34 cellular contexts compared by ENCODE assay signal in the genomic region with DNA sequence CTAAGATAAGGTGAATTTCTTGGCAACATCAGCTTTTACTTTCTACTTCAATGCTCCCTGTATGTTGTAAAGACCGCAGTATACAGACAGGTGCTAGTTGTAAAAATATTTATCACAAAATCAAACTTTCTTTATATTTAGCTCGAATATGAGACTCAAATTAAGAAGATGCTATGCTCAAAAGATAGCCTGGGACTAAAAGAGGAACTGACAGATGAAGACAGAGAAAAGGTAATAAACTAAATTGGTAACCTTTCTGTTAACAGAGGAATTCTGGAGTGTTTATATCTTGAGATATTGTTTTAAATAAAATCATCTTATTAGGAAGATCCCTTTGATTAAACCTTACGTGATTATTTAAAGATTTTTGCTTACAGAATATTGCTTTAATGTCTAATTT. TPM values are rescaled to one million over a fixed set of nuclear protein-coding genes. Genes with fewer than 3 reads are reported as not detected.
"Had no signal": no experiment of that assay in that cellular context is flagged by ENCODE, and none has a peak within 500 bp of the region (broad histone marks: within the 10 kb centered on the region; RNA-seq: fewer than 3 reads in every experiment).

No MANE protein-coding gene starts in this region.

- H3K4me3 ChIP-seq: esophagus muscularis mucosa, gastroesophageal sphincter, heart left ventricle, hepatocyte, lung, ovary, psoas muscle, skin epidermis, spleen, testis, tibial artery had no signal

- H3K9me3 Mint-ChIP-seq: memory B cell; natural killer cell; stimulated activated memory B cell treated with anti-CD40 and anti-IgM and Interleukin-4, amounts not matched to agents 10 μg/mL and 1 μg/mL and 100 μg/mL, for 72 hours; type B pancreatic cell had no signal

- H3K36me3 Mint-ChIP-seq: natural killer cell, type B pancreatic cell had no signal

- H2AFZ ChIP-seq: hepatocyte had no signal

- H3K27ac ChIP-seq: esophagus muscularis mucosa, foreskin keratinocyte, gastroesophageal sphincter, heart left ventricle, hepatocyte, ovary, psoas muscle, skin epidermis, spleen, testis, tibial artery had no signal

- H3K4me1 ChIP-seq: esophagus muscularis mucosa, foreskin keratinocyte, gastroesophageal sphincter, heart left ventricle, psoas muscle, spleen, testis, tibial artery had no signal

- H3K27me3 ChIP-seq: esophagus muscularis mucosa, foreskin keratinocyte, gastroesophageal sphincter, heart left ventricle, hepatocyte, ovary, spleen, testis, tibial artery had no signal

- H3K9me3 ChIP-seq: esophagus muscularis mucosa, gastroesophageal sphincter, heart left ventricle, ovary, psoas muscle, spleen, testis, tibial artery had no signal

- H3K4me1 Mint-ChIP-seq: natural killer cell; stimulated activated memory B cell treated with anti-CD40 and anti-IgM and Interleukin-4, amounts not matched to agents 10 μg/mL and 1 μg/mL and 100 μg/mL, for 72 hours had no signal

- FAIRE-seq: endothelial cell of umbilical vein had no signal

- H3K4me2 ChIP-seq: hepatocyte had no signal

- H3K36me3 ChIP-seq: ovary had no signal

- H3K79me2 ChIP-seq: hepatocyte had no signal

- H3K27ac Mint-ChIP-seq: memory B cell; natural killer cell; stimulated activated memory B cell treated with anti-CD40 and anti-IgM and Interleukin-4, amounts not matched to agents 10 μg/mL and 1 μg/mL and 100 μg/mL, for 72 hours; type B pancreatic cell had no signal

- H3K27me3 Mint-ChIP-seq: memory B cell; stimulated activated memory B cell treated with anti-CD40 and anti-IgM and Interleukin-4, amounts not matched to agents 10 μg/mL and 1 μg/mL and 100 μg/mL, for 72 hours; type B pancreatic cell had no signal

- DNase-seq: dermis blood vessel endothelial cell; effector memory CD4-positive, alpha-beta T cell; foreskin keratinocyte; heart left ventricle; kidney; natural killer cell; occipital lobe; ovary; posterior cingulate gyrus; psoas muscle; right cardiac atrium; spleen; stimulated activated CD4-positive, alpha-beta T cell treated with anti-CD3 and anti-CD28 coated beads, Interleukin-4, amount 100 ng/mL, for 4 hours; stimulated activated naive CD8-positive, alpha-beta T cell treated with anti-CD3 and anti-CD28 coated beads, Interleukin-15, Interleukin-2, amounts not matched to agents 100 U/mL and 50 U/mL, for 24 hours; substantia nigra; testis; tibial artery had no signal

- H3K4me3 Mint-ChIP-seq: memory B cell; natural killer cell; stimulated activated memory B cell treated with anti-CD40 and anti-IgM and Interleukin-4, amounts not matched to agents 10 μg/mL and 1 μg/mL and 100 μg/mL, for 72 hours; type B pancreatic cell had no signal

- ATAC-seq: foreskin keratinocyte; gastroesophageal sphincter; heart left ventricle; left lobe of liver; natural killer cell; psoas muscle; right cardiac atrium; stimulated activated memory B cell treated with anti-CD40 and anti-IgM and Interleukin-4, amounts not matched to agents 10 μg/mL and 1 μg/mL and 100 μg/mL, for 72 hours; stimulated activated naive CD8-positive, alpha-beta T cell treated with anti-CD3 and anti-CD28 coated beads, Interleukin-15, Interleukin-2, amounts not matched to agents 100 U/mL and 50 U/mL, for 24 hours had no signal

RNA-seq across cellular contexts. Expression of gene LINC00237, which starts 39.3 kb away (rescaled TPM):
- total RNA-seq: dermis blood vessel endothelial cell, endothelial cell of umbilical vein, epithelial cell of proximal tubule, esophagus muscularis mucosa, fibroblast of lung, foreskin keratinocyte, gastroesophageal sphincter, heart left ventricle, hepatocyte, kidney, left lobe of liver, liver, lung, mononuclear cell, natural killer cell, psoas muscle, renal cortical epithelial cell, right cardiac atrium, spleen, testis, urinary bladder had no signal
- polyA plus RNA-seq: endothelial cell of umbilical vein, fibroblast of lung, foreskin keratinocyte, heart left ventricle, hepatocyte, liver, neural cell, ovary, psoas muscle, right cardiac atrium, urinary bladder had no signal
